In genomic region chr22:49622241-49623105, GRCh38 we compare ENCODE assay signal across 27 cellular contexts.
"Had no signal": no experiment of that assay in that cellular context is flagged by ENCODE, and none has a peak within 500 bp of the region (broad histone marks: within the 10 kb centered on the region; RNA-seq: fewer than 3 reads in every experiment).

No MANE protein-coding gene starts in this region.

- H3K27ac Mint-ChIP-seq: activated CD4-positive, alpha-beta memory T cell treated with anti-CD3 and anti-CD28 coated beads for 36 hours; activated naive CD4-positive, alpha-beta T cell treated with anti-CD3 and anti-CD28 coated beads, Interleukin-2, amount 50 U/mL, for 24 hours; brain; memory B cell; naive thymus-derived CD4-positive, alpha-beta T cell; stimulated activated naive B cell treated with anti-CD40 and anti-IgM and Interleukin-4, amounts not matched to agents 10 μg/mL and 1 μg/mL and 100 μg/mL, for 72 hours; T-helper 17 cell had no signal

- H3K4me3 Mint-ChIP-seq: activated CD4-positive, alpha-beta memory T cell treated with anti-CD3 and anti-CD28 coated beads for 36 hours; activated naive CD4-positive, alpha-beta T cell treated with anti-CD3 and anti-CD28 coated beads, Interleukin-2, amount 50 U/mL, for 24 hours; brain; memory B cell; naive thymus-derived CD4-positive, alpha-beta T cell; stimulated activated naive B cell treated with anti-CD40 and anti-IgM and Interleukin-4, amounts not matched to agents 10 μg/mL and 1 μg/mL and 100 μg/mL, for 72 hours; T-helper 17 cell had no signal

- DNase-seq: activated CD4-positive, alpha-beta memory T cell treated with anti-CD3 and anti-CD28 coated beads for 36 hours; activated CD4-positive, alpha-beta T cell treated with anti-CD3 and anti-CD28 coated beads for 48 hours; activated CD8-positive, alpha-beta memory T cell treated with anti-CD3 and anti-CD28 coated beads, Interleukin-2, amount 50 U/mL, for 4 hours; activated gamma-delta T cell; activated T-cell treated with anti-CD3 and anti-CD28 coated beads, Interleukin-2, amount 50 U/mL, for 1 hour; anterior cingulate cortex; caudate nucleus; foreskin keratinocyte; midbrain; naive thymus-derived CD4-positive, alpha-beta T cell; stimulated activated CD4-positive, alpha-beta T cell treated with anti-CD3 and anti-CD28 coated beads, Interleukin-15, amount 100 ng/mL, for 24 hours; stimulated activated CD4-positive, alpha-beta T cell treated with anti-CD3 and anti-CD28 coated beads, Interleukin-2, amount 100 ng/mL, for 24 hours; stimulated activated naive B cell treated with anti-CD40 and anti-IgM and Interleukin-4, amounts not matched to agents 10 μg/mL and 1 μg/mL and 100 μg/mL, for 72 hours; stomach; T-helper 17 cell; T1000; thyroid gland; WERI-Rb-1 had no signal

- H3K9me3 ChIP-seq: stomach, thyroid gland, upper lobe of right lung had no signal

- H3K4me3 ChIP-seq: smooth muscle cell, stomach, thyroid gland, upper lobe of right lung had no signal

- H3K36me3 Mint-ChIP-seq: brain had no signal

- H3K27ac ChIP-seq: foreskin keratinocyte, stomach, thyroid gland, upper lobe of right lung, WERI-Rb-1 had no signal

- ATAC-seq: activated CD4-positive, CD25-positive, alpha-beta regulatory T cell treated with anti-CD3 and anti-CD28 coated beads, Interleukin-2, amount 50 U/mL, for 24 hours; esophagus mucosa; foreskin keratinocyte; SK-N-SH treated with all-trans-retinoic acid at 6 μM for 48 hours; stimulated activated naive B cell treated with anti-CD40 and anti-IgM and Interleukin-4, amounts not matched to agents 10 μg/mL and 1 μg/mL and 100 μg/mL, for 72 hours; T-helper 17 cell; upper lobe of right lung had no signal

- H3K36me3 ChIP-seq: stomach, thyroid gland, upper lobe of right lung, WERI-Rb-1 had no signal

- H3K9me3 Mint-ChIP-seq: activated CD4-positive, alpha-beta memory T cell treated with anti-CD3 and anti-CD28 coated beads for 36 hours; activated naive CD4-positive, alpha-beta T cell treated with anti-CD3 and anti-CD28 coated beads, Interleukin-2, amount 50 U/mL, for 24 hours; memory B cell; naive thymus-derived CD4-positive, alpha-beta T cell; stimulated activated naive B cell treated with anti-CD40 and anti-IgM and Interleukin-4, amounts not matched to agents 10 μg/mL and 1 μg/mL and 100 μg/mL, for 72 hours had no signal

- H3K4me1 ChIP-seq: foreskin keratinocyte, stomach, thyroid gland, upper lobe of right lung had no signal

- H3K27me3 Mint-ChIP-seq: activated CD4-positive, alpha-beta memory T cell treated with anti-CD3 and anti-CD28 coated beads for 36 hours; activated naive CD4-positive, alpha-beta T cell treated with anti-CD3 and anti-CD28 coated beads, Interleukin-2, amount 50 U/mL, for 24 hours; memory B cell; naive thymus-derived CD4-positive, alpha-beta T cell; stimulated activated naive B cell treated with anti-CD40 and anti-IgM and Interleukin-4, amounts not matched to agents 10 μg/mL and 1 μg/mL and 100 μg/mL, for 72 hours; T-helper 17 cell had no signal

- FAIRE-seq: islet of Langerhans had no signal

- H3K27me3 ChIP-seq: foreskin keratinocyte, thyroid gland, upper lobe of right lung had no signal
